In the genomic region with DNA sequence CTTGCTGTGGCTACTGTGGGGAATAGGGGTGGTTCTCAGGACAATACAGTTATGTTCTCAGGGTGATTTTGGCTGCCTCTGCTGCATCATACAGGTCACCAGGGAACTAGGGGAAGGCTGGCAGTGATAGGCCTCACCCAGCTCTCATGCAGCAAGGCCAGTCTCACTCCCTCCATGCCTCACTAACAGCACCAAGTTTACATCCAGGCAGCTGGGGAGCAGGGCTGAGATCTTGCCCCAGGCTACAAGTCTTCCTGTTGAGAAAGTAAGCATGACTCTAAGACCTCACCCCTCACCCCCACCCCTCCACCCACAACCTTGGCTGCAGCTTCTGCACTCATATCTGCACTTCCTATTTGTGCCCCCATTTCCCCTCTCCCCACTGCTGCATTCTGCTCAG, we compare ENCODE assay signal across 20 cellular contexts.
DNase-seq lines count a peak whose midpoint lies in the region; ATAC-seq and TF ChIP-seq lines count a peak whose summit lies in the region.
"Had no signal": no experiment of that assay in that cellular context is flagged by ENCODE, and none has a peak within 500 bp of the region (broad histone marks: within the 10 kb centered on the region; RNA-seq: fewer than 3 reads in every experiment).

No MANE protein-coding gene starts in this region.

- no peak overlapping the region for H3K27ac Mint-ChIP-seq in natural killer cell treated with Interleukin-12 subunit alpha and Interleukin-12 subunit beta and Interleukin-15 and Interleukin-18, amount 100 ng/mL, for 72 hours
- H3K27ac Mint-ChIP-seq: CD4-positive, alpha-beta T cell had no signal

- DNase-seq in Daoy (ENCODE audit: low read depth) (peak; percentile 25), NB4 (ENCODE audit: low read depth) (peak; percentile 15), adipocyte (ENCODE audit: low read depth) (peak; percentile 30), foreskin melanocyte (peak; percentile 17), colonic mucosa (no peak), COLO668 (lab: John Stamatoyannopoulos, UW; ENCODE audit: unreplicated experiment) (no peak)
- DNase-seq in natural killer cell treated with Interleukin-12 subunit alpha and Interleukin-12 subunit beta and Interleukin-15 and Interleukin-18, amount 100 ng/mL, for 72 hours (ENCODE audit: low spot score) = no peak
- DNase-seq: 8988T; BE2C; Calu3; CD4-positive, alpha-beta T cell; GF-D8; NCI-H1048; NCI-H1436 treated with DMSO at 0.1 percent for 48 hours; NCI-H2029 treated with DMSO at 0.1 percent for 48 hours; SHP77; SK-N-SH had no signal

- H3K9ac ChIP-seq in adipocyte (ENCODE audit: low read length) = no peak overlapping the region
- no peak overlapping the region for H3K9ac ChIP-seq in colonic mucosa (ENCODE audit: low read depth in 2 of 2, low read length in 2 of 2)
- H3K9ac ChIP-seq: SK-N-SH had no signal

- H3K27me3 ChIP-seq in adipocyte (replicated peaks; ENCODE audit: control insufficient read depth, insufficient read depth, low read length) (no peaks in the 10 kb centered on the region), colonic mucosa (no peaks in the 10 kb centered on the region)
- H3K27me3 ChIP-seq: BE2C had no signal

- peaks cover 8% of the 10 kb centered on the region for H3K4me1 ChIP-seq in adipocyte (ENCODE audit: control insufficient read depth, insufficient read depth, low read length)
- no peaks in the 10 kb centered on the region for H3K4me1 ChIP-seq in colonic mucosa
- H3K4me1 ChIP-seq: BE2C, HAP-1 had no signal

- peaks cover 23% of the 10 kb centered on the region for H3K9me3 Mint-ChIP-seq in natural killer cell treated with Interleukin-12 subunit alpha and Interleukin-12 subunit beta and Interleukin-15 and Interleukin-18, amount 100 ng/mL, for 72 hours

- H3K4me3 Mint-ChIP-seq in natural killer cell treated with Interleukin-12 subunit alpha and Interleukin-12 subunit beta and Interleukin-15 and Interleukin-18, amount 100 ng/mL, for 72 hours = no peak overlapping the region
- H3K4me3 Mint-ChIP-seq: CD4-positive, alpha-beta T cell had no signal

- TF ChIP-seq CTCF in NB4 (IDR thresholded peaks at IDR 0.05; ENCODE audit: low read depth, low read length) (no peak), colonic mucosa (IDR thresholded peaks at IDR 0.05) (no peak)

- no peaks in the 10 kb centered on the region for H3K27me3 Mint-ChIP-seq in natural killer cell treated with Interleukin-12 subunit alpha and Interleukin-12 subunit beta and Interleukin-15 and Interleukin-18, amount 100 ng/mL, for 72 hours
- H3K27me3 Mint-ChIP-seq: CD4-positive, alpha-beta T cell had no signal

- no peaks in the 10 kb centered on the region for H3K4me1 Mint-ChIP-seq in natural killer cell treated with Interleukin-12 subunit alpha and Interleukin-12 subunit beta and Interleukin-15 and Interleukin-18, amount 100 ng/mL, for 72 hours (ENCODE audit: low read depth in 2 of 2)

- TF ChIP-seq POLR2A in NB4 (IDR thresholded peaks at IDR 0.05; ENCODE audit: extremely low read depth, insufficient read length) = no peak

- H3K36me3 Mint-ChIP-seq in natural killer cell treated with Interleukin-12 subunit alpha and Interleukin-12 subunit beta and Interleukin-15 and Interleukin-18, amount 100 ng/mL, for 72 hours = no peaks in the 10 kb centered on the region

- H3K4me3 ChIP-seq in NB4 (ENCODE audit: low read depth, low read length) (no peak overlapping the region), adipocyte (ENCODE audit: low read length) (no peak overlapping the region), colonic mucosa (no peak overlapping the region)
- H3K4me3 ChIP-seq: HAP-1 had no signal

- no peak for ATAC-seq in SK-N-SH treated with all-trans-retinoic acid at 6 μM for 48 hours
- no peak for ATAC-seq in natural killer cell treated with Interleukin-12 subunit alpha and Interleukin-12 subunit beta and Interleukin-15 and Interleukin-18, amount 100 ng/mL, for 72 hours
- ATAC-seq: Panc1 had no signal

- intact Hi-C loops in colonic mucosa (cut with DNase I) = no loop called here

- no peaks in the 10 kb centered on the region for H3K9me3 ChIP-seq in adipocyte (ENCODE audit: control insufficient read depth, low read length)
- no peaks in the 10 kb centered on the region for H3K9me3 ChIP-seq in colonic mucosa
- H3K9me3 ChIP-seq: BE2C, HAP-1 had no signal

- H3K27ac ChIP-seq in colonic mucosa = no peak overlapping the region

- no peaks in the 10 kb centered on the region for H3K36me3 ChIP-seq in adipocyte (ENCODE audit: control insufficient read depth, insufficient read depth, low read length, severe bottlenecking)
- H3K36me3 ChIP-seq in colonic mucosa = no peaks in the 10 kb centered on the region
- H3K36me3 ChIP-seq: BE2C, HAP-1 had no signal

TF ChIP-seq in SK-N-SH treated with all-trans-retinoic acid at 6 μM for 48 hours, 23 proteins besides CTCF, POLR2A, EP300 and RAD21 (continues in another document):
- TF ChIP-seq GLIS3 (CRISPR knock-in tag; IDR thresholded peaks at IDR 0.05) (no peak), TOX (CRISPR knock-in tag; IDR thresholded peaks at IDR 0.05; ENCODE audit: borderline replicate concordance) (no peak), TCF4 (CRISPR knock-in tag; IDR thresholded peaks at IDR 0.05; ENCODE audit: borderline replicate concordance) (no peak), ESRRG (CRISPR knock-in tag; IDR thresholded peaks at IDR 0.05) (no peak), ZNF565 (CRISPR knock-in tag; conservative IDR thresholded peaks at IDR 0.05; ENCODE audit: low read depth) (no peak), ZC3H10 (CRISPR knock-in tag; IDR thresholded peaks at IDR 0.05) (no peak), ZNF8 (CRISPR knock-in tag; IDR thresholded peaks at IDR 0.05) (no peak), ZFP3 (CRISPR knock-in tag; IDR thresholded peaks at IDR 0.05) (no peak), RARB (CRISPR knock-in tag; IDR thresholded peaks at IDR 0.05) (no peak), OSR1 (CRISPR knock-in tag; IDR thresholded peaks at IDR 0.05) (no peak), SNAI2 (CRISPR knock-in tag; IDR thresholded peaks at IDR 0.05) (no peak), ARNTL (CRISPR knock-in tag; IDR thresholded peaks at IDR 0.05; ENCODE audit: borderline replicate concordance, low read depth) (no peak), BACH2 (CRISPR knock-in tag; IDR thresholded peaks at IDR 0.05; ENCODE audit: borderline replicate concordance) (no peak)
- TF ChIP-seq, protein P1, sequence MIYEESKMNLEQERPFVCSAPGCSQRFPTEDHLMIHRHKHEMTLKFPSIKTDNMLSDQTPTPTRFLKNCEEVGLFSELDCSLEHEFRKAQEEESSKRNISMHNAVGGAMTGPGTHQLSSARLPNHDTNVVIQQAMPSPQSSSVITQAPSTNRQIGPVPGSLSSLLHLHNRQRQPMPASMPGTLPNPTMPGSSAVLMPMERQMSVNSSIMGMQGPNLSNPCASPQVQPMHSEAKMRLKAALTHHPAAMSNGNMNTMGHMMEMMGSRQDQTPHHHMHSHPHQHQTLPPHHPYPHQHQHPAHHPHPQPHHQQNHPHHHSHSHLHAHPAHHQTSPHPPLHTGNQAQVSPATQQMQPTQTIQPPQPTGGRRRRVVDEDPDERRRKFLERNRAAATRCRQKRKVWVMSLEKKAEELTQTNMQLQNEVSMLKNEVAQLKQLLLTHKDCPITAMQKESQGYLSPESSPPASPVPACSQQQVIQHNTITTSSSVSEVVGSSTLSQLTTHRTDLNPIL (CRISPR knock-in tag; IDR thresholded peaks at IDR 0.05; ENCODE audit: low read depth) = no peak
- TF ChIP-seq, protein P2, sequence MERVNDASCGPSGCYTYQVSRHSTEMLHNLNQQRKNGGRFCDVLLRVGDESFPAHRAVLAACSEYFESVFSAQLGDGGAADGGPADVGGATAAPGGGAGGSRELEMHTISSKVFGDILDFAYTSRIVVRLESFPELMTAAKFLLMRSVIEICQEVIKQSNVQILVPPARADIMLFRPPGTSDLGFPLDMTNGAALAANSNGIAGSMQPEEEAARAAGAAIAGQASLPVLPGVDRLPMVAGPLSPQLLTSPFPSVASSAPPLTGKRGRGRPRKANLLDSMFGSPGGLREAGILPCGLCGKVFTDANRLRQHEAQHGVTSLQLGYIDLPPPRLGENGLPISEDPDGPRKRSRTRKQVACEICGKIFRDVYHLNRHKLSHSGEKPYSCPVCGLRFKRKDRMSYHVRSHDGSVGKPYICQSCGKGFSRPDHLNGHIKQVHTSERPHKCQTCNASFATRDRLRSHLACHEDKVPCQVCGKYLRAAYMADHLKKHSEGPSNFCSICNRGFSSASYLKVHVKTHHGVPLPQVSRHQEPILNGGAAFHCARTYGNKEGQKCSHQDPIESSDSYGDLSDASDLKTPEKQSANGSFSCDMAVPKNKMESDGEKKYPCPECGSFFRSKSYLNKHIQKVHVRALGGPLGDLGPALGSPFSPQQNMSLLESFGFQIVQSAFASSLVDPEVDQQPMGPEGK (CRISPR knock-in tag; IDR thresholded peaks at IDR 0.05; ENCODE audit: borderline replicate concordance) = no peak
- TF ChIP-seq, protein P3, sequence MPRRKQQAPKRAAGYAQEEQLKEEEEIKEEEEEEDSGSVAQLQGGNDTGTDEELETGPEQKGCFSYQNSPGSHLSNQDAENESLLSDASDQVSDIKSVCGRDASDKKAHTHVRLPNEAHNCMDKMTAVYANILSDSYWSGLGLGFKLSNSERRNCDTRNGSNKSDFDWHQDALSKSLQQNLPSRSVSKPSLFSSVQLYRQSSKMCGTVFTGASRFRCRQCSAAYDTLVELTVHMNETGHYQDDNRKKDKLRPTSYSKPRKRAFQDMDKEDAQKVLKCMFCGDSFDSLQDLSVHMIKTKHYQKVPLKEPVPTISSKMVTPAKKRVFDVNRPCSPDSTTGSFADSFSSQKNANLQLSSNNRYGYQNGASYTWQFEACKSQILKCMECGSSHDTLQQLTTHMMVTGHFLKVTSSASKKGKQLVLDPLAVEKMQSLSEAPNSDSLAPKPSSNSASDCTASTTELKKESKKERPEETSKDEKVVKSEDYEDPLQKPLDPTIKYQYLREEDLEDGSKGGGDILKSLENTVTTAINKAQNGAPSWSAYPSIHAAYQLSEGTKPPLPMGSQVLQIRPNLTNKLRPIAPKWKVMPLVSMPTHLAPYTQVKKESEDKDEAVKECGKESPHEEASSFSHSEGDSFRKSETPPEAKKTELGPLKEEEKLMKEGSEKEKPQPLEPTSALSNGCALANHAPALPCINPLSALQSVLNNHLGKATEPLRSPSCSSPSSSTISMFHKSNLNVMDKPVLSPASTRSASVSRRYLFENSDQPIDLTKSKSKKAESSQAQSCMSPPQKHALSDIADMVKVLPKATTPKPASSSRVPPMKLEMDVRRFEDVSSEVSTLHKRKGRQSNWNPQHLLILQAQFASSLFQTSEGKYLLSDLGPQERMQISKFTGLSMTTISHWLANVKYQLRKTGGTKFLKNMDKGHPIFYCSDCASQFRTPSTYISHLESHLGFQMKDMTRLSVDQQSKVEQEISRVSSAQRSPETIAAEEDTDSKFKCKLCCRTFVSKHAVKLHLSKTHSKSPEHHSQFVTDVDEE (CRISPR knock-in tag; IDR thresholded peaks at IDR 0.05) = no peak

Comparison
In these comparisons a context has a peak if more than half of its experiments do, and no peak if none do; other contexts are left out.
1. DNase-seq: peak in Daoy (single experiment), NB4 (single experiment), adipocyte (single experiment) and foreskin melanocyte (single experiment); none in colonic mucosa (single experiment), COLO668 (single experiment) and natural killer cell treated with Interleukin-12 subunit alpha and Interleukin-12 subunit beta and Interleukin-15 and Interleukin-18, amount 100 ng/mL, for 72 hours (single experiment).